In the genomic region with DNA sequence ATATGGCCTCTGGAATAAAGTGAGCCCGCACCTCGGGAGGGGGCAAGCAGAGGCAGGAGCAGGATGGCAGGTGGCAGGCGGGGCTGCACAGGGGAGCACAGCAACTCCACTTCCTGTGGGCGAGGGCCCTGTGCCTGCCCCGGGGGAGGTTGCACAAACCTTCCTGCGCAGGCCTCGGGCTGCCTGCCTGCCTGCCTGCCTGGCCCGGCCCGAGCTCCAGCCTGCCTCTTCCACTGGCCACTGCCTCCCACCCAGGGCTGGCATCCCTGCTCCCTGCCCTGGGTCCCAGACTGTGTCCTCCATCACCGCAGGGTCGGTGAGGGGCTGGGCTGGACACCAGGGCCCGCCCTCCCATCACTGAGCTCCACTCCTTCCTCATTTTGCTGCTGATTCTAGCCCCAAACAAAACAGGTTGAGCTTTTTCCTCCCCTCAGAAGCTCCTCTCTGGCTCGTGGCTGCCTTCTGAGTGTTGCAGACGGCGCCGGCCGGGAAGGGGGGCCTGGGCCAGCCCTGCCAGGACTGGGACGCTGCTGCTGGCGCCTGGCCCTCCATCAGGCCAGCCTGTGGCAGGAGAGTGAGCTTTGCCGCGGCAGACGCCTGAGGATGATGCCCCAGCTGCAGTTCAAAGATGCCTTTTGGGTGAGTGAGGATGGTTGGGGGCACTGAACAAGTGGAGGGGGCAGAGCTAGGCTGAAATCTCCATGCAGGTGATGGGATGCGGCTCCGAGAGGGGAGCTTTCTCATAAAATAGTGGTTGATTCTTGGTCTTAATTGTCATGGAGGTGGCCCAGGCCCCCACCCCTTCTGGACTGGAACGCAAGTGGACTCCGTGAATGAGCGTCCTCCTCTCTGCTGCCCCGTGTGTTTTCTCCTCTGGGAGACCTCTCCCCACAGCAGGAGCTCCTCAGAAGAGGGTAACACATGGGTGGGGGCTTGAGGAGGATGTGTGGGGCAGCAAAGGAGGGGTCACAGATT, we compare ENCODE assay signal across 9 cellular contexts. TPM values are rescaled to one million over a fixed set of nuclear protein-coding genes. Genes with fewer than 3 reads are reported as not detected.
DNase-seq lines count a peak whose midpoint lies in the region; ATAC-seq and FAIRE-seq lines count a peak whose summit lies in the region.
"Had no signal": no experiment of that assay in that cellular context is flagged by ENCODE, and none has a peak within 500 bp of the region (broad histone marks: within the 10 kb centered on the region; RNA-seq: fewer than 3 reads in every experiment).

A gene (plus strand): TSS at position 156 of the 975 bp plus-strand sequence. CDS start 448 bp downstream, at position 604.

- H3K27ac Mint-ChIP-seq in activated T-cell treated with anti-CD3 and anti-CD28 coated beads, Interleukin-2, amount 50 U/mL, for 24 hours, result peak within 1 kb of the TSS; percentile 96

- H3K36me3 Mint-ChIP-seq in activated T-cell treated with anti-CD3 and anti-CD28 coated beads, Interleukin-2, amount 50 U/mL, for 24 hours (ENCODE audit: low read depth), result peaks cover 51% of the 10 kb centered on the region

- no peaks in the 10 kb centered on the region for H3K4me1 ChIP-seq in small intestine (ENCODE audit: control insufficient read depth in 2 of 2, insufficient read depth in 1 of 2, low read depth in 1 of 2, low read length in 1 of 2)

- intact Hi-C loops in head of caudate nucleus (cut with DNase I), result no loop called here

- peak; percentile 55 for DNase-seq in AG08395 (ENCODE audit: low spot score)
- DNase-seq in NCI-H446 (lab: John Stamatoyannopoulos, UW), result peak; percentile 29 to 66
- peak; percentile 82 for DNase-seq in activated T-cell treated with anti-CD3 and anti-CD28 coated beads, Interleukin-2, amount 50 U/mL, for 24 hours
- DNase-seq in head of caudate nucleus, result peak; percentile 32 to 86 (median 73)
- peak; percentile 44 for DNase-seq in small intestine
- no peak for DNase-seq in NCI-H82 treated with DMSO at 0.1 percent for 48 hours (lab: John Stamatoyannopoulos, UW; ENCODE audit: unreplicated experiment)
- no peak for DNase-seq in NCI-H1105 treated with DMSO at 0.1 percent for 48 hours (lab: John Stamatoyannopoulos, UW)

- peak within 1 kb of the TSS; percentile 28 to 56 for H3K4me3 ChIP-seq in small intestine (ENCODE audit: low read depth in 1 of 2, low read length in 2 of 2)

- ATAC-seq in GM19468 (IDR thresholded peaks at IDR 0.05; ENCODE audit: extremely low read depth, unreplicated experiment), result peak; percentile 62

- H3K27ac ChIP-seq in small intestine (ENCODE audit: low read depth in 1 of 2, low read length in 1 of 2), result peak within 1 kb of the TSS; percentile 67 to 84
- H3K27ac ChIP-seq: C4-2B had no signal

- no peaks in the 10 kb centered on the region for H3K9me3 Mint-ChIP-seq in activated T-cell treated with anti-CD3 and anti-CD28 coated beads, Interleukin-2, amount 50 U/mL, for 24 hours

- no peak for FAIRE-seq in small intestine (lab: Jason Lieb, UNC)

- H3K4me1 Mint-ChIP-seq in activated T-cell treated with anti-CD3 and anti-CD28 coated beads, Interleukin-2, amount 50 U/mL, for 24 hours (ENCODE audit: low read depth), result peaks cover 72% of the 10 kb centered on the region

- WGBS in small intestine, 3 donors, result 53 to 62% (median 61%) methylated on average over 21 to 28 of the region's 28 CpGs

- H3K36me3 ChIP-seq in small intestine (ENCODE audit: control insufficient read depth in 2 of 2, insufficient read depth in 2 of 2, low read length in 2 of 2), result no peaks in the 10 kb centered on the region

- H3K9me3 ChIP-seq in small intestine (ENCODE audit: control insufficient read depth, low read depth), result no peaks in the 10 kb centered on the region

- H3K27me3 Mint-ChIP-seq in activated T-cell treated with anti-CD3 and anti-CD28 coated beads, Interleukin-2, amount 50 U/mL, for 24 hours, result no peaks in the 10 kb centered on the region

- H3K4me3 Mint-ChIP-seq in activated T-cell treated with anti-CD3 and anti-CD28 coated beads, Interleukin-2, amount 50 U/mL, for 24 hours, result peak within 1 kb of the TSS; percentile 94

- no peaks in the 10 kb centered on the region for H3K27me3 ChIP-seq in small intestine (ENCODE audit: control insufficient read depth in 2 of 2, insufficient read depth in 2 of 2, low read length in 2 of 2)

RNA-seq across cellular contexts. Expression of the gene that starts here (rescaled TPM):
- 10 to 100 TPM in 1 of 3 donors, 1 to 10 TPM in 2; 1.8 to 17.0 (median 4.1) TPM for polyA plus RNA-seq in small intestine

Comparison
In these comparisons a context has a peak if more than half of its experiments do, and no peak if none do; other contexts are left out.
1. DNase-seq: peak in AG08395 (single experiment), NCI-H446 (2 of 2), activated T-cell treated with anti-CD3 and anti-CD28 coated beads, Interleukin-2, amount 50 U/mL, for 24 hours (single experiment), head of caudate nucleus (42 of 42) and small intestine (single experiment); none in NCI-H82 treated with DMSO at 0.1 percent for 48 hours (single experiment) and NCI-H1105 treated with DMSO at 0.1 percent for 48 hours (single experiment).